1 cellular context compared by ENCODE assay signal in the genomic region with DNA sequence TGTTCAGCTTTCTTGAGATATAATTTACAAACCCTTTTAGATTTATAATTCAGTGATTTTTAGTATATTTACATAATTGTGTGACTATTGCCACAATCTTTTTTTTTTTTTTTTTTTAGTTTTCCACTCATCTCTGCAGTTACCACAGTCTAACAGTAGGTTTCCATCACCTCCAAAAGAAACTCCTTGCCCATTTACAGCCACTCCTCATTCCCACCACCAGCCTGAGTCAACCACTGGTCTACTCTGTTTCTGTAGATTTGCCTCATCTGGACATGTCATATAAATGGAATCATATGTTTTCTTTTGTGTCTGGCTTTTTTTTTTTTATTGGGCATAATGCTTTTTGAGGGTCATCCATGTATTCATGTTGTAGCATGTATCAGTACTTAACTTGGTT.
TF ChIP-seq lines count a peak whose summit lies in the region.

No MANE protein-coding gene starts in this region.

TF ChIP-seq in K562, 482 proteins besides CTCF, POLR2A, EP300 and RAD21:
- TF ChIP-seq HOXB6 (CRISPR knock-in tag; IDR thresholded peaks at IDR 0.05; ENCODE audit: borderline replicate concordance) (no peak), ZNF384 (IDR thresholded peaks at IDR 0.05; ENCODE audit: low read depth, low read length) (peak; percentile 69)
TF ChIP-seq in K562: peak in this region for 1.
